ENCODE assay signal across 23 cellular contexts in genomic region chr4:4840351-4840750, GRCh38.
"Had no signal": no experiment of that assay in that cellular context is flagged by ENCODE, and none has a peak within 500 bp of the region (broad histone marks: within the 10 kb centered on the region; RNA-seq: fewer than 3 reads in every experiment).

No MANE protein-coding gene starts in this region.

- H3K4me1 Mint-ChIP-seq: naive B cell had no signal

- H3K4me3 Mint-ChIP-seq: naive B cell; natural killer cell treated with Interleukin-12 subunit alpha and Interleukin-12 subunit beta and Interleukin-15 and Interleukin-18, amount 100 ng/mL, for 72 hours had no signal

- DNase-seq: dermis blood vessel endothelial cell; effector memory CD4-positive, alpha-beta T cell; foreskin keratinocyte; heart left ventricle; kidney glomerular epithelial cell; left colon; left ventricle myocardium superior; lower lobe of right lung; mucosa of descending colon; naive B cell; nucleus accumbens; stimulated activated CD4-positive, alpha-beta T cell treated with anti-CD3 and anti-CD28 coated beads, Interleukin-12 subunit alpha, Interleukin-12 subunit beta, amount 100 ng/mL, for 4 hours; stimulated activated CD4-positive, alpha-beta T cell treated with anti-CD3 and anti-CD28 coated beads, Interleukin-1b, Interleukin-23, amount 100 ng/mL, for 48 hours; stimulated activated CD4-positive, alpha-beta T cell treated with anti-CD3 and anti-CD28 coated beads, Interleukin-4, amount 100 ng/mL, for 1 hour; stimulated activated CD8-positive, alpha-beta memory T cell treated with anti-CD3 and anti-CD28 coated beads, Interleukin-4, amount 100 ng/mL, for 48 hours; stimulated activated naive CD4-positive, alpha-beta T cell treated with Interleukin-2 at 50 U/mL for 16 hours; stomach; thyroid gland; trophoblast cell had no signal

- H3K27ac Mint-ChIP-seq: natural killer cell treated with Interleukin-12 subunit alpha and Interleukin-12 subunit beta and Interleukin-15 and Interleukin-18, amount 100 ng/mL, for 72 hours had no signal

- H3K36me3 Mint-ChIP-seq: naive B cell; natural killer cell treated with Interleukin-12 subunit alpha and Interleukin-12 subunit beta and Interleukin-15 and Interleukin-18, amount 100 ng/mL, for 72 hours; neural progenitor cell had no signal

- H3K9me3 Mint-ChIP-seq: natural killer cell treated with Interleukin-12 subunit alpha and Interleukin-12 subunit beta and Interleukin-15 and Interleukin-18, amount 100 ng/mL, for 72 hours had no signal

- ATAC-seq: foreskin keratinocyte; gastroesophageal sphincter; heart left ventricle; left colon; left ventricle myocardium superior; lower lobe of right lung; mucosa of descending colon; natural killer cell treated with Interleukin-12 subunit alpha and Interleukin-12 subunit beta and Interleukin-15 and Interleukin-18, amount 100 ng/mL, for 72 hours; sciatic nerve had no signal
